In genomic region chr19:941292-942132, GRCh38 we compare ENCODE assay signal across 1 cellular context.
TF ChIP-seq lines count a peak whose summit lies in the region.

No MANE protein-coding gene starts in this region.

TF ChIP-seq in HepG2, 621 proteins besides CTCF, POLR2A, EP300 and RAD21:
- peak; percentile 10; the same call in 1 of the 2 replicates for TF ChIP-seq ZBTB38 (CRISPR knock-in tag; IDR thresholded peaks at IDR 0.05)
- peak; percentile 16; the same call in 1 of the 2 replicates for TF ChIP-seq ZNF687 (CRISPR knock-in tag; IDR thresholded peaks at IDR 0.05)
- no peak for TF ChIP-seq JDP2 (CRISPR knock-in tag; IDR thresholded peaks at IDR 0.05; ENCODE audit: borderline replicate concordance)
- no peak for TF ChIP-seq ZEB1 (IDR thresholded peaks at IDR 0.05; ENCODE audit: insufficient replicate concordance, low read depth)
- TF ChIP-seq RBM22 (optimal IDR thresholded peaks at IDR 0.05; ENCODE audit: low read length) = peak; percentile 24
- TF ChIP-seq ZNF639 (CRISPR knock-in tag; conservative IDR thresholded peaks at IDR 0.05) = no peak
- no peak for TF ChIP-seq SKIL (CRISPR knock-in tag; IDR thresholded peaks at IDR 0.05; ENCODE audit: borderline replicate concordance)
- TF ChIP-seq FUBP1 (CRISPR knock-in tag; IDR thresholded peaks at IDR 0.05; ENCODE audit: borderline replicate concordance) = no peak
- no peak for TF ChIP-seq ZNF713 (CRISPR knock-in tag; IDR thresholded peaks at IDR 0.05)
- no peak for TF ChIP-seq ZBTB4 (CRISPR knock-in tag; IDR thresholded peaks at IDR 0.05; ENCODE audit: borderline replicate concordance)
- peak; percentile 12; the same call in 1 of the 2 replicates for TF ChIP-seq POLR2G (IDR thresholded peaks at IDR 0.05; ENCODE audit: low read depth, low read length)
- no peak for TF ChIP-seq ZNF720 (CRISPR knock-in tag; IDR thresholded peaks at IDR 0.05)
- no peak for TF ChIP-seq SP5 (CRISPR knock-in tag; IDR thresholded peaks at IDR 0.05; ENCODE audit: borderline replicate concordance, low read depth)
- peak; percentile 11 for TF ChIP-seq AGO2 (optimal IDR thresholded peaks at IDR 0.05; ENCODE audit: low read depth, low read length)
- TF ChIP-seq TBX2 (CRISPR knock-in tag; IDR thresholded peaks at IDR 0.05; ENCODE audit: borderline replicate concordance) = no peak
- no peak for TF ChIP-seq NONO (IDR thresholded peaks at IDR 0.05)
- TF ChIP-seq NONO (CRISPR knock-in tag; conservative IDR thresholded peaks at IDR 0.05) = no peak
- no peak for TF ChIP-seq TERF1 (CRISPR knock-in tag; IDR thresholded peaks at IDR 0.05)
